Comparison of ENCODE assay signal across 1 cellular context in genomic region chr10:660980-661890, GRCh38.
TF ChIP-seq lines count a peak whose summit lies in the region.

No MANE protein-coding gene starts in this region.

TF ChIP-seq in H1, 55 proteins besides CTCF, POLR2A, EP300 and RAD21:
- TF ChIP-seq SP2 (IDR thresholded peaks at IDR 0.05; ENCODE audit: low read length) (no peak), TEAD4 (IDR thresholded peaks at IDR 0.05; ENCODE audit: low read depth, low read length) (no peak), SIN3A (conservative IDR thresholded peaks at IDR 0.05 in 1 of 2, IDR thresholded peaks at IDR 0.05 in 1 of 2; ENCODE audit: low read depth in 1 of 2, low read length in 2 of 2) (no peak), ATF3 (IDR thresholded peaks at IDR 0.05; ENCODE audit: insufficient read depth, low read depth, low read length) (no peak), FOSL1 (IDR thresholded peaks at IDR 0.05; ENCODE audit: insufficient read depth, low read depth, low read length) (no peak), GTF2F1 (IDR thresholded peaks at IDR 0.05; ENCODE audit: borderline replicate concordance, low read depth, low read length) (no peak), ASH2L (IDR thresholded peaks at IDR 0.05; ENCODE audit: low read length) (no peak), RXRA (IDR thresholded peaks at IDR 0.05; ENCODE audit: insufficient read depth, low read depth, low read length) (no peak), HDAC6 (IDR thresholded peaks at IDR 0.05; ENCODE audit: low read depth, low read length) (no peak), SUZ12 (IDR thresholded peaks at IDR 0.05; ENCODE audit: low read length) (no peak), CREB1 (IDR thresholded peaks at IDR 0.05) (no peak), PHF8 (conservative IDR thresholded peaks at IDR 0.05; ENCODE audit: low read depth, low read length) (no peak), BACH1 (IDR thresholded peaks at IDR 0.05; ENCODE audit: low read length) (no peak), SIX5 (IDR thresholded peaks at IDR 0.05; ENCODE audit: low read depth, low read length) (no peak), CHD2 (IDR thresholded peaks at IDR 0.05; ENCODE audit: low read length) (no peak), E2F6 (IDR thresholded peaks at IDR 0.05) (no peak), POU5F1 (IDR thresholded peaks at IDR 0.05; ENCODE audit: low read depth, low read length) (no peak), RNF2 (IDR thresholded peaks at IDR 0.05; ENCODE audit: borderline replicate concordance, low read depth, low read length, missing control alignments, poor library complexity, severe bottlenecking) (no peak), JUN (IDR thresholded peaks at IDR 0.05; ENCODE audit: low read depth, low read length) (no peak)
TF ChIP-seq in H1: peak in this region for 0.
